ENCODE assay signal across 12 cellular contexts in the genomic region with DNA sequence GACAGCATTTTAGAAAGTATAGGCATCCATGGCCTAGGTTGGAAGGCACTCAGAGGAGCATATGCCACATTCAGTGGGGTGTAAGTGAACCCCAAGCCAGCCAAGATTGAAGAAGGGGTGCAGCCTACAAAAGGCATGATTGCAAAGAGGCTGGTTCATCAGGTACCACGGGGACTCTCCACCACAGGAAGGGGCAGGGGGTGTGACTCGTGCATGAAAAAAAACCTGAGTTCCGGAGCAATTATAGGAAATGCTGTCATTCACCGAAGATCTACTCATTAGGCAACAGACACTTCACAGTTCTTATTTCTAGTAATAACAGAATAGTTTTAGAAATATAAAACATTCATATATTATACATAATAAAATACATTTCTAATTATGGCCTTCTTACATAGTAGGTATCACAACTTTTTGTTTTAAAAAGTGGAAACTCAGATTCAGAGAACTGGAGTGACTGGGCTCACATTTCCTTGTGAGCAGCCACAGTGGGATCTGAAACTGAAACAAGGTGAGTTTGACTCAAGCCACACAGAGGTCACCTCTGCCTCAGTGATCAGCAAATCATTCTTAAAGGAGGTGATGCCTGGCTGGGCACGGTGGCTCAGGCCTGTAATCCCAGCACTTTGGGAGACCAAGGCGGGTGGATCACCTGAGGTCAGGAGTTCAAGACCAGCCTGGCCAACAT.
DNase-seq lines count a peak whose midpoint lies in the region; ATAC-seq and TF ChIP-seq lines count a peak whose summit lies in the region.
"Had no signal": no experiment of that assay in that cellular context is flagged by ENCODE, and none has a peak within 500 bp of the region (broad histone marks: within the 10 kb centered on the region; RNA-seq: fewer than 3 reads in every experiment).

No MANE protein-coding gene starts in this region.

- intact Hi-C loops in left cardiac atrium (cut with DNase I), result no loop called here

- no peak for TF ChIP-seq CTCF in GM10266 (IDR thresholded peaks at IDR 0.05; ENCODE audit: control insufficient read depth, insufficient read depth, low read depth, missing control alignments)

- DNase-seq in GM10266 (ENCODE audit: extremely low spot score) (peak; percentile 11), foreskin melanocyte (no peak), ureter (ENCODE audit: low spot score) (no peak), left cardiac atrium (no peak), kidney tubule cell (ENCODE audit: low spot score) (no peak)
- DNase-seq: adrenal gland, mesendoderm, NCI-H2081, Peyer's patch had no signal

- ATAC-seq in GM19025 (IDR thresholded peaks at IDR 0.05; ENCODE audit: low read depth, unreplicated experiment) (peak; percentile 79), HG02571 (IDR thresholded peaks at IDR 0.05; ENCODE audit: unreplicated experiment) (peak; percentile 66), HG03354 (IDR thresholded peaks at IDR 0.05; ENCODE audit: poor library complexity, severe bottlenecking, unreplicated experiment) (peak; percentile 98), left cardiac atrium (no peak)

Comparison
In these comparisons a context has a peak if more than half of its experiments do, and no peak if none do; other contexts are left out.
1. ATAC-seq: peak in GM19025 (single experiment), HG02571 (single experiment) and HG03354 (single experiment); none in left cardiac atrium (0 of 2).